Comparison of ENCODE assay signal across 16 cellular contexts in genomic region chrX:16834811-16835210, GRCh38.
"Had no signal": no experiment of that assay in that cellular context is flagged by ENCODE, and none has a peak within 500 bp of the region (broad histone marks: within the 10 kb centered on the region; RNA-seq: fewer than 3 reads in every experiment).

No MANE protein-coding gene starts in this region.

- ATAC-seq: activated CD8-positive, alpha-beta T cell treated with anti-CD3 and anti-CD28 coated beads, Interleukin-2, amount 10 ng/mL, durations not matched to agents 7 days and 5 days; activated T-helper 17 cell treated with anti-CD3 and anti-CD28 coated beads, Interleukin-2, amount 50 U/mL, for 72 hours; body of pancreas; foreskin keratinocyte; left lobe of liver; right lobe of liver; upper lobe of right lung had no signal

- DNase-seq: activated CD4-positive, alpha-beta T cell treated with anti-CD3 and anti-CD28 coated beads, Interleukin-2, amount 10 ng/mL, durations not matched to agents 24 days and 14 days; activated CD4-positive, CD25-positive, alpha-beta regulatory T cell; activated CD8-positive, alpha-beta T cell treated with anti-CD3 and anti-CD28 coated beads, Interleukin-2, amount 10 ng/mL, durations not matched to agents 7 days and 5 days; activated naive CD4-positive, alpha-beta T cell treated with Interleukin-2 at 50 U/mL for 16 hours; body of pancreas; central memory CD4-positive, alpha-beta T cell; cortex of kidney; effector CD4-positive, alpha-beta T cell; foreskin keratinocyte; head of caudate nucleus; nephron progenitor cell; right lobe of liver; spleen; upper lobe of right lung had no signal

- H3K27me3 ChIP-seq: body of pancreas, foreskin keratinocyte, right lobe of liver, spleen, upper lobe of right lung had no signal

- H3K27ac ChIP-seq: body of pancreas, foreskin keratinocyte, right lobe of liver, spleen, upper lobe of right lung had no signal

- H3K4me3 ChIP-seq: body of pancreas, right lobe of liver, spleen, upper lobe of right lung had no signal

- H3K4me1 ChIP-seq: foreskin keratinocyte, upper lobe of right lung had no signal

- H3K9me3 ChIP-seq: body of pancreas, right lobe of liver, spleen, upper lobe of right lung had no signal
